Comparison of ENCODE assay signal across 13 cellular contexts in the genomic region with DNA sequence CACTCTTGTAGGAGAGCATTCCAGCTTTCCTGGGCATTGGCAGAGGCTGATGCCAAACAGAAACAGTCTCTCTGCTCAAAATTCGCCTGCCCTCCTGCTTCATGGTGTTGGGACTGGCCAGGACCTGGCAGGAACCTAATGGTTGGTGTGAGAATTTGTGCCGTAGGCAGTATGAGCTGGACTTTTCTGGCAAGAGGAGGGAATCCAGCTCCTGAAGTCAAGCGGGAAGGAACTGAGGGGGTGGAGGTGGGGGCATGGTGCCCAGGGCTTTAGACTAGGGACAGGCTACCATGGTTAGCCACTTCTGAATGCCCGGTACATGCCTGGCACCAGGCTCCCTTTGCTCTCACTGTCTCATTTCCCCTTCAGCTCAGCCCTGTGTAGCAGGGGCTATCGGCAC.
"Had no signal": no experiment of that assay in that cellular context is flagged by ENCODE, and none has a peak within 500 bp of the region (broad histone marks: within the 10 kb centered on the region; RNA-seq: fewer than 3 reads in every experiment).

No MANE protein-coding gene starts in this region.

- DNase-seq: activated CD4-positive, alpha-beta T cell treated with anti-CD3 and anti-CD28 coated beads, Interleukin-2, amount 50 U/mL, for 4 hours; activated CD4-positive, CD25-positive, alpha-beta regulatory T cell treated with anti-CD3 and anti-CD28 coated beads, Interleukin-2, amount 50 U/mL, for 72 hours; activated CD8-positive, alpha-beta memory T cell treated with anti-CD3 and anti-CD28 coated beads, Interleukin-2, amount 10 ng/mL, durations not matched to agents 7 days and 5 days; activated effector memory CD4-positive, alpha-beta T cell treated with anti-CD3 and anti-CD28 coated beads, Interleukin-2, amount 50 U/mL, for 16 hours; activated naive CD8-positive, alpha-beta T cell treated with anti-CD3 and anti-CD28 coated beads for 36 hours; activated T-cell treated with anti-CD3 and anti-CD28 coated beads, Interleukin-2, amount 50 U/mL, for 4 hours; dermis blood vessel endothelial cell; natural killer cell; spleen; stimulated activated CD4-positive, alpha-beta T cell treated with anti-CD3 and anti-CD28 coated beads, Interleukin-1b, Interleukin-23, amount 100 ng/mL, for 48 hours; stimulated activated naive CD4-positive, alpha-beta T cell; T-helper 9 cell had no signal

- ATAC-seq: activated CD8-positive, alpha-beta memory T cell treated with anti-CD3 and anti-CD28 coated beads, Interleukin-2, amount 10 ng/mL, durations not matched to agents 7 days and 5 days; activated T-cell treated with anti-CD3 and anti-CD28 coated beads, Interleukin-2, amount 50 U/mL, for 4 hours; natural killer cell had no signal

- H3K9me3 ChIP-seq: prostate gland, spleen had no signal

- H3K27ac ChIP-seq: prostate gland, spleen had no signal

- H3K27me3 ChIP-seq: spleen had no signal

- H3K4me3 ChIP-seq: prostate gland, spleen had no signal

- H3K4me1 ChIP-seq: prostate gland, spleen had no signal
